ENCODE assay signal across 1 cellular context in the genomic region with DNA sequence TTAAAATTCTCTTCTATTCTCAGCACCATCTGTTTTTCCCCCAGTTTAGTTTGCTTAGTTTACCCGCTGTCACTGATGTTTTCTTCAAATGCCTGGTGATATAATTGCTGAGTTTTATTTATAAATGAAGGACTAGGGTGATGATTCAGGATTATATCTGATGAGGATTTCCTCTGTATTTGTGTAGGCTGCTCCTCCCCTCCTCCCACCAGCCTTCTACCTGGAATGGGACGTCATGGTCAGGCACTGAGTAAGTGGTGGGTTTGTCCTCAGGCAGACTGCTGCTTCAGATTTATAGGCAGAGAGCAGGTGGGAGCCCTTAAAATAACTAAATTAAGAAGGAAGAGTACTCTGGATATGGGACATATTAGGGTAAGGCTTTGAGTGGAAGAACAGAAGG.
TF ChIP-seq lines count a peak whose summit lies in the region.

No MANE protein-coding gene starts in this region.

TF ChIP-seq in H1, 55 proteins besides CTCF, POLR2A, EP300 and RAD21:
- TF ChIP-seq POU5F1 (IDR thresholded peaks at IDR 0.05; ENCODE audit: low read depth, low read length) (no peak), BACH1 (IDR thresholded peaks at IDR 0.05; ENCODE audit: low read length) (no peak), CREB1 (IDR thresholded peaks at IDR 0.05) (no peak), JUND (IDR thresholded peaks at IDR 0.05; ENCODE audit: low read length) (no peak)
